Comparison of ENCODE assay signal across 14 cellular contexts in genomic region chr9:75930766-75931311, GRCh38. TPM values are rescaled to one million over a fixed set of nuclear protein-coding genes. Genes with fewer than 3 reads are reported as not detected.
DNase-seq lines count a peak whose midpoint lies in the region; ATAC-seq and TF ChIP-seq lines count a peak whose summit lies in the region.
"Had no signal": no experiment of that assay in that cellular context is flagged by ENCODE, and none has a peak within 500 bp of the region (broad histone marks: within the 10 kb centered on the region; RNA-seq: fewer than 3 reads in every experiment).

No MANE protein-coding gene starts in this region.

- no peak overlapping the region for H2AFZ ChIP-seq in mesenchymal stem cell (ENCODE audit: low read depth, low read length)

- no peak for TF ChIP-seq POLR2A in thyroid gland (IDR thresholded peaks at IDR 0.05)
- no peak for TF ChIP-seq POLR2A in ovary (IDR thresholded peaks at IDR 0.05)

- H3K27ac ChIP-seq in SK-N-MC (0 out of 2 replicates have a peak overlapping the region, but pooled peaks have one; percentile 10), ectodermal cell (ENCODE audit: insufficient read depth, low read depth, low read length, poor library complexity, severe bottlenecking) (peak overlapping the region; percentile 63), mesenchymal stem cell (ENCODE audit: low read length, poor library complexity, severe bottlenecking) (no peak overlapping the region), thyroid gland (peak overlapping the region; percentile 66 to 84 (median 80)), ovary (no peak overlapping the region)
- H3K27ac ChIP-seq: BLaER1 treated with 17β-estradiol and CSF1 and Interleukin-3, amounts not matched to agents 10 nM and 100 nM; epithelial cell of prostate had no signal

- no peak for ATAC-seq in naive thymus-derived CD8-positive, alpha-beta T cell

- no peak overlapping the region for H3K4me3 ChIP-seq in SK-N-MC
- no peak overlapping the region for H3K4me3 ChIP-seq in ectodermal cell (ENCODE audit: insufficient read depth, low read depth, low read length)
- H3K4me3 ChIP-seq in mesenchymal stem cell (ENCODE audit: insufficient read depth in 1 of 2, low read depth in 1 of 2, low read length in 2 of 2) = no peak overlapping the region
- H3K4me3 ChIP-seq in thyroid gland (replicated peaks in 1 of 3) = no peak overlapping the region
- no peak overlapping the region for H3K4me3 ChIP-seq in ovary
- H3K4me3 ChIP-seq: BLaER1 treated with 17β-estradiol and CSF1 and Interleukin-3, amounts not matched to agents 10 nM and 100 nM had no signal

- peak overlapping the region in 5 of 10 donors; percentile 9 to 54 (median 17) for H3K27ac Mint-ChIP-seq in naive thymus-derived CD8-positive, alpha-beta T cell

- no peaks in the 10 kb centered on the region for H3K79me1 ChIP-seq in mesenchymal stem cell (replicated peaks; ENCODE audit: low read length, poor library complexity, severe bottlenecking)

- no peaks in the 10 kb centered on the region for H3K27me3 Mint-ChIP-seq in naive thymus-derived CD8-positive, alpha-beta T cell

- no peak overlapping the region for H3K23ac ChIP-seq in mesenchymal stem cell (ENCODE audit: low read length in 2 of 2)

- no peak overlapping the region for H3K14ac ChIP-seq in mesenchymal stem cell (ENCODE audit: low read length in 2 of 2)

- H3K36me3 Mint-ChIP-seq in naive thymus-derived CD8-positive, alpha-beta T cell = peaks cover 17 to 39% (median 30%) of the 10 kb centered on the region in 3 donors

- intact Hi-C loops in thyroid gland (cut with DNase I) (no loop called here), ovary (cut with DNase I) (no loop called here)

- no peak overlapping the region for H2BK15ac ChIP-seq in mesenchymal stem cell (ENCODE audit: low read depth, poor library complexity, severe bottlenecking)

- no peak overlapping the region for H3K4me3 Mint-ChIP-seq in naive thymus-derived CD8-positive, alpha-beta T cell

- no peaks in the 10 kb centered on the region for H3K9me3 Mint-ChIP-seq in naive thymus-derived CD8-positive, alpha-beta T cell

- whole genome bisulfite sequencing in ectodermal cell, 2 experiments = 85 to 92% methylated on average over 3 of the region's 3 CpGs
- 88% methylated on average over 3 of the region's 3 CpGs for WGBS in mesenchymal stem cell
- 10 to 16% methylated on average over 3 of the region's 3 CpGs for WGBS in thyroid gland, 2 donors
- WGBS in ovary, 3 donors = 22 to 29% (median 24%) methylated on average over 3 of the region's 3 CpGs

- DNase-seq in SK-N-MC (ENCODE audit: low read depth, low spot score) = no peak
- DNase-seq in mesenchymal stem cell = no peak
- peak; percentile 87 for DNase-seq in thyroid gland
- no peak for DNase-seq in NCI-H226
- DNase-seq in naive thymus-derived CD8-positive, alpha-beta T cell = no peak
- no peak for DNase-seq in ovary
- DNase-seq: DMS53; GOT3; NCI-H1048; NCI-H345; stimulated activated CD4-positive, alpha-beta T cell treated with anti-CD3 and anti-CD28 coated beads, Interleukin-15, amount 100 ng/mL, for 24 hours had no signal

- no peak for TF ChIP-seq EP300 in ovary (IDR thresholded peaks at IDR 0.05)

- TF ChIP-seq CTCF in thyroid gland (IDR thresholded peaks at IDR 0.05) (no peak), ovary (IDR thresholded peaks at IDR 0.05) (no peak)

- no peak overlapping the region for H2AK5ac ChIP-seq in mesenchymal stem cell (ENCODE audit: low read length, severe bottlenecking)

- H3K4me1 ChIP-seq in ectodermal cell (ENCODE audit: control insufficient read depth, insufficient read depth, low read length) (peaks cover 8% of the 10 kb centered on the region), mesenchymal stem cell (ENCODE audit: control insufficient read depth, insufficient read depth, low read depth, low read length) (no peaks in the 10 kb centered on the region), thyroid gland (peaks cover 13 to 25% of the 10 kb centered on the region in 2 donors), ovary (ENCODE audit: insufficient read depth) (peaks cover 5% of the 10 kb centered on the region)
- H3K4me1 ChIP-seq: BLaER1 treated with 17β-estradiol and CSF1 and Interleukin-3, amounts not matched to agents 10 nM and 100 nM had no signal

- H3K18ac ChIP-seq in mesenchymal stem cell (ENCODE audit: low read depth in 1 of 2, low read length in 2 of 2) = no peak overlapping the region

- H3K4me1 Mint-ChIP-seq in naive thymus-derived CD8-positive, alpha-beta T cell = peaks cover 13 to 57% (median 40%) of the 10 kb centered on the region in 4 donors

- H3K36me3 ChIP-seq in SK-N-MC (ENCODE audit: insufficient read depth, low read length) (no peaks in the 10 kb centered on the region), ectodermal cell (ENCODE audit: control insufficient read depth, insufficient read depth, low read length) (no peaks in the 10 kb centered on the region), mesenchymal stem cell (ENCODE audit: control insufficient read depth in 1 of 2, insufficient read depth in 2 of 2, low read depth in 1 of 2, low read length in 2 of 2) (no peaks in the 10 kb centered on the region), thyroid gland (no peaks in the 10 kb centered on the region), ovary (no peaks in the 10 kb centered on the region)
- H3K36me3 ChIP-seq: BLaER1 treated with 17β-estradiol and CSF1 and Interleukin-3, amounts not matched to agents 10 nM and 100 nM had no signal

- no peaks in the 10 kb centered on the region for H3K9me3 ChIP-seq in SK-N-MC (ENCODE audit: low read depth, low read length)
- H3K9me3 ChIP-seq in ectodermal cell (ENCODE audit: control insufficient read depth, low read length) = no peaks in the 10 kb centered on the region
- H3K9me3 ChIP-seq in mesenchymal stem cell (ENCODE audit: control insufficient read depth, low read length) = no peaks in the 10 kb centered on the region
- H3K9me3 ChIP-seq in thyroid gland = no peaks in the 10 kb centered on the region
- H3K9me3 ChIP-seq in ovary = no peaks in the 10 kb centered on the region
- H3K9me3 ChIP-seq: BLaER1 treated with 17β-estradiol and CSF1 and Interleukin-3, amounts not matched to agents 10 nM and 100 nM had no signal

- H3K27me3 ChIP-seq in ectodermal cell (ENCODE audit: control insufficient read depth, insufficient read depth, low read length, poor library complexity, severe bottlenecking) (no peaks in the 10 kb centered on the region), mesenchymal stem cell (ENCODE audit: control insufficient read depth in 1 of 2, insufficient read depth in 1 of 2, low read length in 2 of 2) (no peaks in the 10 kb centered on the region), thyroid gland (no peaks in the 10 kb centered on the region), ovary (no peaks in the 10 kb centered on the region)
- H3K27me3 ChIP-seq: BLaER1 treated with 17β-estradiol and CSF1 and Interleukin-3, amounts not matched to agents 10 nM and 100 nM had no signal

- no peak overlapping the region for H4K91ac ChIP-seq in mesenchymal stem cell (ENCODE audit: low read length)

- no peak overlapping the region for H3K4ac ChIP-seq in mesenchymal stem cell (ENCODE audit: low read depth in 1 of 2, low read length in 2 of 2)

- H2BK12ac ChIP-seq in mesenchymal stem cell (ENCODE audit: low read length in 2 of 2) = no peak overlapping the region

- H4K8ac ChIP-seq in mesenchymal stem cell (ENCODE audit: low read length) = no peak overlapping the region

- no peak overlapping the region for H2BK5ac ChIP-seq in mesenchymal stem cell (ENCODE audit: low read depth, low read length, poor library complexity, severe bottlenecking)

- no peak overlapping the region for H2BK120ac ChIP-seq in mesenchymal stem cell (ENCODE audit: low read depth, low read length)

- POLR2A ChIA-PET in naive thymus-derived CD8-positive, alpha-beta T cell (lab: Charles Lee) = interaction anchor here (1.3 kb wide), 1 partner anchor 21 kb away, joined by 3 read pairs; no protein-coding TSS in a partner anchor

- no peak overlapping the region for H3K9ac ChIP-seq in SK-N-MC (ENCODE audit: insufficient read length)
- H3K9ac ChIP-seq in mesenchymal stem cell (ENCODE audit: low read length) = peak overlapping the region; percentile 38
- H3K9ac ChIP-seq: BLaER1 treated with 17β-estradiol and CSF1 and Interleukin-3, amounts not matched to agents 10 nM and 100 nM had no signal

- no peak overlapping the region for H3K4me2 ChIP-seq in mesenchymal stem cell (ENCODE audit: low read length, poor library complexity, severe bottlenecking)
- H3K4me2 ChIP-seq: BLaER1 treated with 17β-estradiol and CSF1 and Interleukin-3, amounts not matched to agents 10 nM and 100 nM had no signal

RNA-seq across cellular contexts. Expression of gene PCSK5, which starts 40.4 kb away (rescaled TPM):
- polyA plus RNA-seq in ectodermal cell (2013, experiment 1 of 4) = 10.7 TPM
- polyA plus RNA-seq in ectodermal cell (2013, experiment 2 of 4) = 11.7 TPM
- 8.5 TPM for polyA plus RNA-seq in ectodermal cell (2013, experiment 3 of 4)
- 9.9 TPM for polyA plus RNA-seq in ectodermal cell (2013, experiment 4 of 4)
- 2.5 TPM for polyA plus RNA-seq in mesenchymal stem cell (2013, experiment 1 of 2)
- polyA plus RNA-seq in mesenchymal stem cell (2013, experiment 2 of 2) = 2.6 TPM
- total RNA-seq in thyroid gland = 10 to 100 TPM in 3 of 4 donors, 1 to 10 TPM in 1; 9.6 to 41.8 (median 15.1) TPM
- total RNA-seq in naive thymus-derived CD8-positive, alpha-beta T cell = 10 to 100 TPM; 19.9 to 22.8 TPM
- polyA plus RNA-seq in naive thymus-derived CD8-positive, alpha-beta T cell = 10 to 100 TPM in 2 of 3 donors, 1 to 10 TPM in 1; 6.5 to 14.7 (median 13.1) TPM
- total RNA-seq in ovary = 10 to 100 TPM; 18.7 to 41.8 (median 31.6) TPM
- 10 to 100 TPM; 12.7 to 12.9 TPM for polyA plus RNA-seq in ovary

Comparison
In these comparisons a context has a peak if more than half of its experiments do, and no peak if none do; other contexts are left out.
1. DNase-seq: peak in thyroid gland (2 of 2); none in SK-N-MC (single experiment), mesenchymal stem cell (single experiment), NCI-H226 (single experiment), naive thymus-derived CD8-positive, alpha-beta T cell (0 of 10) and ovary (0 of 5).
2. H3K27ac ChIP-seq: peak in SK-N-MC (single experiment), ectodermal cell (single experiment) and thyroid gland (3 of 3); none in mesenchymal stem cell (single experiment) and ovary (0 of 2).